ENCODE assay signal across 8 cellular contexts in the genomic region with DNA sequence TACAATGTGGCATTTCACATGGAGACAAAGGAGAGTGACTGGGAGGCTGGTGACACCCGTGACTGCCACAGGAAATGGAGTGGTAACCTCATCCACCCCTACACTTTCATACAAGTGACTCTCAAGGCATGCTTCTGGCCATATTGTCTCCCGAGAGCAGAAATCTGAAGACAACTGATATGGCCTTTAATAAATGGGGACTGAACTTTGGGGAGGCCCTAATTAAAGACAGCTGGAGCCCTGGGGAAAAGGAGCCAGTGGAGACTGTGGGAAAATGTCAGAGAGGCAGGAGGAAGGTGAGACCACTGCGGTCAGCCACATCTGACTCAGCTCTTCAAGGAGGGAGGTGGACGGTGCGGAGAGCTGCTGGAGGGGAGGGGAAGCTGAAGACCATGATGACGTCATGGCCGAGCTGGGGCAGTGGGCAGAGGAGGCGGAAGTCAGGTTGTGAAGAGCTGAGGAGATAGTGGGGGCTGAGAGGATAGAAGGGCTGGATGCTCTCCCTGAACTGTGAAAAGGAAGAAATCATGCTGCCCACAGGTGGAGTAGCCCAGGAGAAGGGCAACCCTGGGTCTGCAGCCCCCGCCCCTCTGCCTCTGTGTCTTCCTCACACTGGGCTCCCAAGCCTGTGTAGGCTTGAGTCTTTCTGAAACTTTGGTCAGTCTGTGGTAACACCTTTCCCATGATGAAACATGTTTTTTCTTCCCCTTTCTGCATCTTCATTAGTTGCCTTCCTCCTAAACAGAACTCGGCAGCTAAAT. TPM values are rescaled to one million over a fixed set of nuclear protein-coding genes. Genes with fewer than 3 reads are reported as not detected.
DNase-seq lines count a peak whose midpoint lies in the region; ATAC-seq and TF ChIP-seq lines count a peak whose summit lies in the region.

No MANE protein-coding gene starts in this region.

- TF ChIP-seq CTCF in CD14-positive monocyte (IDR thresholded peaks at IDR 0.05): no peak
- TF ChIP-seq CTCF in HFFc6 (IDR thresholded peaks at IDR 0.05): no peak
- TF ChIP-seq CTCF in testis (IDR thresholded peaks at IDR 0.05): no peak

- H3K9me3 Mint-ChIP-seq in CD14-positive monocyte: peaks cover 0 to 3% (median 0%) of the 10 kb centered on the region in 7 donors
- H3K9me3 Mint-ChIP-seq in HFFc6: no peaks in the 10 kb centered on the region
- H3K9me3 Mint-ChIP-seq in activated CD8-positive, alpha-beta memory T cell treated with anti-CD3 and anti-CD28 coated beads, Interleukin-2, amount 10 ng/mL, durations not matched to agents 7 days and 5 days (ENCODE audit: low read depth): no peaks in the 10 kb centered on the region

- H3K4me1 Mint-ChIP-seq in CD14-positive monocyte (peaks cover 92% of the 10 kb centered on the region), HFFc6 (ENCODE audit: low read depth) (peaks cover 76% of the 10 kb centered on the region)
- peaks cover 15% of the 10 kb centered on the region for H3K4me1 Mint-ChIP-seq in activated CD8-positive, alpha-beta memory T cell treated with anti-CD3 and anti-CD28 coated beads, Interleukin-2, amount 10 ng/mL, durations not matched to agents 7 days and 5 days

- H3K36me3 Mint-ChIP-seq in CD14-positive monocyte (peaks cover 6 to 10% of the 10 kb centered on the region in 2 donors), HFFc6 (ENCODE audit: low read depth) (no peaks in the 10 kb centered on the region)
- peaks cover 1% of the 10 kb centered on the region for H3K36me3 Mint-ChIP-seq in activated CD8-positive, alpha-beta memory T cell treated with anti-CD3 and anti-CD28 coated beads, Interleukin-2, amount 10 ng/mL, durations not matched to agents 7 days and 5 days

- intact Hi-C loops in CD14-positive monocyte (cut with micrococcal nuclease): loop anchor here in 1 of 2 donors (2.0 kb wide), 1 partner anchor 13 kb away; the partner anchor contains the start of gene NCF2
- intact Hi-C loops in testis (cut with DNase I; ENCODE audit: low total_unique reads): no loop called here

- TF ChIP-seq POLR2A in testis (IDR thresholded peaks at IDR 0.05): no peak

- no peaks in the 10 kb centered on the region for H3K4me1 ChIP-seq in testis

- no peaks in the 10 kb centered on the region for H3K36me3 ChIP-seq in testis (ENCODE audit: low read depth, missing control alignments)

- H3K27ac ChIP-seq in testis: no peak overlapping the region

- H3K27me3 Mint-ChIP-seq in CD14-positive monocyte (ENCODE audit: low read depth in 3 of 3) (no peaks in the 10 kb centered on the region), HFFc6 (ENCODE audit: insufficient read depth) (no peaks in the 10 kb centered on the region; the same call in none of the 2 replicates)
- H3K27me3 Mint-ChIP-seq in activated CD8-positive, alpha-beta memory T cell treated with anti-CD3 and anti-CD28 coated beads, Interleukin-2, amount 10 ng/mL, durations not matched to agents 7 days and 5 days: peaks cover 18% of the 10 kb centered on the region

- 68 to 70% methylated on average over 9 to 10 of the region's 10 CpGs for WGBS in testis, 2 donors

- DNase-seq in CD14-positive monocyte (ENCODE audit: low spot score) (peak; percentile 96), HFFc6 (peak; percentile 87), kidney tubule cell (ENCODE audit: low spot score) (peak; percentile 53), testis (no peak), inferior parietal cortex (ENCODE audit: extremely low spot score) (no peak), COR-L47 (lab: John Stamatoyannopoulos, UW) (no peak)
- DNase-seq in activated CD8-positive, alpha-beta memory T cell treated with anti-CD3 and anti-CD28 coated beads, Interleukin-2, amount 10 ng/mL, durations not matched to agents 7 days and 5 days: no peak

- no peak overlapping the region for H3K4me3 ChIP-seq in testis

- peak; percentile 67 for ATAC-seq in SK-N-SH treated with all-trans-retinoic acid at 6 μM for 48 hours
- no peak for ATAC-seq in activated CD8-positive, alpha-beta memory T cell treated with anti-CD3 and anti-CD28 coated beads, Interleukin-2, amount 10 ng/mL, durations not matched to agents 7 days and 5 days

- no peaks in the 10 kb centered on the region for H3K27me3 ChIP-seq in testis

- H3K4me3 Mint-ChIP-seq in CD14-positive monocyte (peak overlapping the region; percentile 53 to 76), HFFc6 (peak overlapping the region; percentile 14; the same call in 1 of the 2 replicates)
- no peak overlapping the region for H3K4me3 Mint-ChIP-seq in activated CD8-positive, alpha-beta memory T cell treated with anti-CD3 and anti-CD28 coated beads, Interleukin-2, amount 10 ng/mL, durations not matched to agents 7 days and 5 days

- no peaks in the 10 kb centered on the region for H3K9me3 ChIP-seq in testis

- CTCF ChIA-PET in activated CD8-positive, alpha-beta memory T cell treated with anti-CD3 and anti-CD28 coated beads, Interleukin-2, amount 10 ng/mL, durations not matched to agents 7 days and 5 days (lab: Charles Lee): interaction anchor here (1.6 kb wide), 1 partner anchor 22 kb away, joined by 6 read pairs; no protein-coding TSS in a partner anchor

- peak overlapping the region; percentile 99 to 100 (median 100) for H3K27ac Mint-ChIP-seq in CD14-positive monocyte
- H3K27ac Mint-ChIP-seq in HFFc6: peak overlapping the region; percentile 64
- H3K27ac Mint-ChIP-seq in activated CD8-positive, alpha-beta memory T cell treated with anti-CD3 and anti-CD28 coated beads, Interleukin-2, amount 10 ng/mL, durations not matched to agents 7 days and 5 days: no peak overlapping the region

TF ChIP-seq in SK-N-SH treated with all-trans-retinoic acid at 6 μM for 48 hours, 23 proteins besides CTCF, POLR2A, EP300 and RAD21:
- TF ChIP-seq GLIS3 (CRISPR knock-in tag; IDR thresholded peaks at IDR 0.05) (no peak), TOX (CRISPR knock-in tag; IDR thresholded peaks at IDR 0.05; ENCODE audit: borderline replicate concordance) (peak; percentile 8; the same call in 1 of the 2 replicates), TCF4 (CRISPR knock-in tag; IDR thresholded peaks at IDR 0.05; ENCODE audit: borderline replicate concordance) (no peak), ZNF70 (CRISPR knock-in tag; IDR thresholded peaks at IDR 0.05) (no peak)
- TF ChIP-seq, protein P1, sequence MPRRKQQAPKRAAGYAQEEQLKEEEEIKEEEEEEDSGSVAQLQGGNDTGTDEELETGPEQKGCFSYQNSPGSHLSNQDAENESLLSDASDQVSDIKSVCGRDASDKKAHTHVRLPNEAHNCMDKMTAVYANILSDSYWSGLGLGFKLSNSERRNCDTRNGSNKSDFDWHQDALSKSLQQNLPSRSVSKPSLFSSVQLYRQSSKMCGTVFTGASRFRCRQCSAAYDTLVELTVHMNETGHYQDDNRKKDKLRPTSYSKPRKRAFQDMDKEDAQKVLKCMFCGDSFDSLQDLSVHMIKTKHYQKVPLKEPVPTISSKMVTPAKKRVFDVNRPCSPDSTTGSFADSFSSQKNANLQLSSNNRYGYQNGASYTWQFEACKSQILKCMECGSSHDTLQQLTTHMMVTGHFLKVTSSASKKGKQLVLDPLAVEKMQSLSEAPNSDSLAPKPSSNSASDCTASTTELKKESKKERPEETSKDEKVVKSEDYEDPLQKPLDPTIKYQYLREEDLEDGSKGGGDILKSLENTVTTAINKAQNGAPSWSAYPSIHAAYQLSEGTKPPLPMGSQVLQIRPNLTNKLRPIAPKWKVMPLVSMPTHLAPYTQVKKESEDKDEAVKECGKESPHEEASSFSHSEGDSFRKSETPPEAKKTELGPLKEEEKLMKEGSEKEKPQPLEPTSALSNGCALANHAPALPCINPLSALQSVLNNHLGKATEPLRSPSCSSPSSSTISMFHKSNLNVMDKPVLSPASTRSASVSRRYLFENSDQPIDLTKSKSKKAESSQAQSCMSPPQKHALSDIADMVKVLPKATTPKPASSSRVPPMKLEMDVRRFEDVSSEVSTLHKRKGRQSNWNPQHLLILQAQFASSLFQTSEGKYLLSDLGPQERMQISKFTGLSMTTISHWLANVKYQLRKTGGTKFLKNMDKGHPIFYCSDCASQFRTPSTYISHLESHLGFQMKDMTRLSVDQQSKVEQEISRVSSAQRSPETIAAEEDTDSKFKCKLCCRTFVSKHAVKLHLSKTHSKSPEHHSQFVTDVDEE (CRISPR knock-in tag; IDR thresholded peaks at IDR 0.05): no peak

RNA-seq across cellular contexts. Expression of gene NCF2, which starts 14.0 kb away (rescaled TPM):
- polyA plus RNA-seq in CD14-positive monocyte: 100 to 1,000 TPM; 557 to 697 TPM
- 1 to 10 TPM in 4 of 6 experiments, under 1 TPM in 2; 0.61 to 2.8 (median 1.5) TPM for total RNA-seq in HFFc6 (2021; fragmentation: NEBNext Ultra II Directional; extraction: Animal tissue kit (Norgen Biotek cat#: 25700))
- 1 to 10 TPM; 1.3 to 3.7 TPM for total RNA-seq in testis
- 7.8 TPM for polyA plus RNA-seq in testis (ENCODE audit: insufficient read depth, low read depth, low replicate concordance)
- total RNA-seq in activated CD8-positive, alpha-beta memory T cell treated with anti-CD3 and anti-CD28 coated beads, Interleukin-2, amount 10 ng/mL, durations not matched to agents 7 days and 5 days: 1 to 10 TPM; 6.0 to 9.8 TPM

RNA-seq across cellular contexts. Expression of gene ARPC5, which starts 31.4 kb away (rescaled TPM):
- polyA plus RNA-seq in CD14-positive monocyte (1,000 to 10,000 TPM; 1,064 to 1,089 TPM), testis (ENCODE audit: insufficient read depth, low read depth, low replicate concordance) (136 TPM)
- total RNA-seq in HFFc6 (2021; fragmentation: NEBNext Ultra II Directional; extraction: Animal tissue kit (Norgen Biotek cat#: 25700)): 100 to 1,000 TPM; 231 to 263 (median 249) TPM
- 10 to 100 TPM; 55.8 to 66.6 TPM for total RNA-seq in testis
- total RNA-seq in activated CD8-positive, alpha-beta memory T cell treated with anti-CD3 and anti-CD28 coated beads, Interleukin-2, amount 10 ng/mL, durations not matched to agents 7 days and 5 days: 100 to 1,000 TPM; 205 to 216 TPM

RNA-seq across cellular contexts. Expression of gene APOBEC4, which starts 48.9 kb away (rescaled TPM):
- polyA plus RNA-seq in CD14-positive monocyte (not detected), testis (ENCODE audit: insufficient read depth, low read depth, low replicate concordance) (23.7 TPM)
- total RNA-seq in HFFc6 (2021; fragmentation: NEBNext Ultra II Directional; extraction: Animal tissue kit (Norgen Biotek cat#: 25700)): not detected
- 1 to 10 TPM; 4.9 to 5.0 TPM for total RNA-seq in testis
- total RNA-seq in activated CD8-positive, alpha-beta memory T cell treated with anti-CD3 and anti-CD28 coated beads, Interleukin-2, amount 10 ng/mL, durations not matched to agents 7 days and 5 days: not detected

Comparison
In these comparisons a context has a peak if more than half of its experiments do, and no peak if none do; other contexts are left out.
1. DNase-seq: peak in CD14-positive monocyte (single experiment), HFFc6 (single experiment) and kidney tubule cell (single experiment); none in testis (single experiment), activated CD8-positive, alpha-beta memory T cell treated with anti-CD3 and anti-CD28 coated beads, Interleukin-2, amount 10 ng/mL, durations not matched to agents 7 days and 5 days (single experiment), inferior parietal cortex (single experiment) and COR-L47 (single experiment).
2. RNA of gene APOBEC4, which starts 48.9 kb away (total RNA-seq): 4.9 to 5.0 TPM in testis; not detected in HFFc6 and not detected in activated CD8-positive, alpha-beta memory T cell treated with anti-CD3 and anti-CD28 coated beads, Interleukin-2, amount 10 ng/mL, durations not matched to agents 7 days and 5 days; every median in the first group is over 4 times any median in the second.